ENCODE assay signal across 17 cellular contexts in the genomic region with DNA sequence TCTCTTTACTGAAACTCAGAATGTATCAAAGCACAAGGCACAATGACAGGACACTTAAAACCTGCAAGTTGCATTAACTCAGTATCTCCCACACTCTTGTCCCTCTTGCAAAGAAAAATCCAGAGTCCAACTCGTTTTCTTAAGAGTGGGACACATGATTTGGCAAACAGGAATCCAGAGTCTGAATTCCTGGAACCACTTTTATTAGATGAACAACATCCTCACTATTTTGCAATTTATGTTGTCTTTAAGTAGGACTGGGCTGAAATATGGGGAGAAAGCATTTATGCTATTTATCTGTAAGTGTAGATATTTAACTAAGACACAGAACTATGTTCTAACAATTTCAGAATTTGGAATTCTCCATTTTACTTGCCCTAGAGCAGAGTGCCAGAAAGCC.
DNase-seq lines count a peak whose midpoint lies in the region; ATAC-seq, FAIRE-seq and TF ChIP-seq lines count a peak whose summit lies in the region.
"Had no signal": no experiment of that assay in that cellular context is flagged by ENCODE, and none has a peak within 500 bp of the region (broad histone marks: within the 10 kb centered on the region; RNA-seq: fewer than 3 reads in every experiment).

No MANE protein-coding gene starts in this region.

- no peak for ATAC-seq in GM21619 (IDR thresholded peaks at IDR 0.05; ENCODE audit: unreplicated experiment)

- H3K4me3 Mint-ChIP-seq in astrocyte (ENCODE audit: unreplicated experiment) = no peak overlapping the region

- no peak overlapping the region for H3K27ac Mint-ChIP-seq in astrocyte (ENCODE audit: unreplicated experiment)

- no peak for FAIRE-seq in astrocyte (lab: Jason Lieb, UNC)
- FAIRE-seq: GM18507 had no signal

- no peak overlapping the region for H3K27ac ChIP-seq in astrocyte (ENCODE audit: low read depth, low read length)
- H3K27ac ChIP-seq: C4-2B had no signal

- H3K4me2 ChIP-seq in astrocyte (ENCODE audit: low read length) (peak overlapping the region; percentile 14), skeletal muscle satellite cell (ENCODE audit: low read length) (peak overlapping the region; percentile 8)

- H3K4me3 ChIP-seq in AG10803 (ENCODE audit: low read length) = no peak overlapping the region
- H3K4me3 ChIP-seq in astrocyte (ENCODE audit: insufficient read depth, low read depth, low read length) = no peak overlapping the region
- H3K4me3 ChIP-seq in fibroblast of pulmonary artery (replicated peaks; ENCODE audit: low read depth, low read length) = no peak overlapping the region
- no peak overlapping the region for H3K4me3 ChIP-seq in skeletal muscle satellite cell (ENCODE audit: low read length)
- H3K4me3 ChIP-seq: HAP-1, Peyer's patch had no signal

- H3K9ac ChIP-seq in astrocyte (ENCODE audit: low read length) (no peak overlapping the region), skeletal muscle satellite cell (ENCODE audit: low read depth, low read length) (no peak overlapping the region)

- H3K36me3 Mint-ChIP-seq in astrocyte (ENCODE audit: low read depth, unreplicated experiment) = peaks cover 22% of the 10 kb centered on the region

- no peaks in the 10 kb centered on the region for H3K9me3 Mint-ChIP-seq in astrocyte (ENCODE audit: unreplicated experiment)

- H3K36me3 ChIP-seq in astrocyte (ENCODE audit: insufficient read depth, low read length) = peaks cover 16% of the 10 kb centered on the region
- H3K36me3 ChIP-seq in skeletal muscle satellite cell (ENCODE audit: insufficient read depth, low read length) = no peaks in the 10 kb centered on the region
- H3K36me3 ChIP-seq: HAP-1 had no signal

- peaks cover 46% of the 10 kb centered on the region for H3K4me1 Mint-ChIP-seq in astrocyte (ENCODE audit: low read depth, unreplicated experiment)

- H3K79me2 ChIP-seq in astrocyte (ENCODE audit: insufficient read depth, low read length) = no peaks in the 10 kb centered on the region

- no peak for TF ChIP-seq CTCF in AG10803 (conservative IDR thresholded peaks at IDR 0.05; ENCODE audit: low read length)
- no peak for TF ChIP-seq CTCF in astrocyte (IDR thresholded peaks at IDR 0.05; ENCODE audit: insufficient read depth, low read depth, low read length)
- no peak for TF ChIP-seq CTCF in fibroblast of pulmonary artery (IDR thresholded peaks at IDR 0.05; ENCODE audit: low read length, missing control alignments)

- no peaks in the 10 kb centered on the region for H3K27me3 Mint-ChIP-seq in astrocyte (ENCODE audit: low read depth, unreplicated experiment)

- peak; percentile 77 for DNase-seq in AG10803 (ENCODE audit: low read depth)
- no peak for DNase-seq in astrocyte (ENCODE audit: low read depth)
- DNase-seq in fibroblast of pulmonary artery (ENCODE audit: low read depth) = peak; percentile 31
- no peak for DNase-seq in activated CD4-positive, alpha-beta T cell treated with anti-CD3 and anti-CD28 coated beads, Interleukin-2, amount 50 U/mL, for 48 hours
- DNase-seq in activated CD4-positive, alpha-beta T cell treated with anti-CD3 and anti-CD28 coated beads for 1 hour = no peak
- no peak for DNase-seq in GDM1 (lab: John Stamatoyannopoulos, UW)
- DNase-seq: 8988T, COR-L47, Kasumi-1, NCI-H1930, NCI-H2171 treated with DMSO at 0.1 percent for 48 hours, Peyer's patch had no signal

- H2AFZ ChIP-seq in astrocyte (ENCODE audit: low read depth, low read length) = no peak overlapping the region

- H3K27me3 ChIP-seq in astrocyte (ENCODE audit: insufficient read depth, low read length) (no peaks in the 10 kb centered on the region), skeletal muscle satellite cell (ENCODE audit: control insufficient read depth, insufficient read depth, low read length) (no peaks in the 10 kb centered on the region)
- H3K27me3 ChIP-seq: Peyer's patch had no signal

- H3K4me1 ChIP-seq in astrocyte (ENCODE audit: insufficient read depth, low read length) = peaks cover 20% of the 10 kb centered on the region
- H3K4me1 ChIP-seq in skeletal muscle satellite cell (ENCODE audit: control insufficient read depth, insufficient read depth, low read length) = peaks cover 55% of the 10 kb centered on the region

- no peaks in the 10 kb centered on the region for H3K9me3 ChIP-seq in astrocyte (ENCODE audit: insufficient read depth, low read depth, low read length)
- H3K9me3 ChIP-seq in skeletal muscle satellite cell (replicated peaks; ENCODE audit: low read length) = no peaks in the 10 kb centered on the region
- H3K9me3 ChIP-seq: HAP-1, Peyer's patch had no signal

- peaks cover 26% of the 10 kb centered on the region for H4K20me1 ChIP-seq in astrocyte (ENCODE audit: insufficient read depth, low read length)

Comparison
In these comparisons a context has a peak if more than half of its experiments do, and no peak if none do; other contexts are left out.
1. DNase-seq: peak in AG10803 (single experiment) and fibroblast of pulmonary artery (single experiment); none in astrocyte (single experiment), activated CD4-positive, alpha-beta T cell treated with anti-CD3 and anti-CD28 coated beads, Interleukin-2, amount 50 U/mL, for 48 hours (0 of 2), activated CD4-positive, alpha-beta T cell treated with anti-CD3 and anti-CD28 coated beads for 1 hour (single experiment) and GDM1 (single experiment).